ENCODE assay signal across 1 cellular context in the genomic region with DNA sequence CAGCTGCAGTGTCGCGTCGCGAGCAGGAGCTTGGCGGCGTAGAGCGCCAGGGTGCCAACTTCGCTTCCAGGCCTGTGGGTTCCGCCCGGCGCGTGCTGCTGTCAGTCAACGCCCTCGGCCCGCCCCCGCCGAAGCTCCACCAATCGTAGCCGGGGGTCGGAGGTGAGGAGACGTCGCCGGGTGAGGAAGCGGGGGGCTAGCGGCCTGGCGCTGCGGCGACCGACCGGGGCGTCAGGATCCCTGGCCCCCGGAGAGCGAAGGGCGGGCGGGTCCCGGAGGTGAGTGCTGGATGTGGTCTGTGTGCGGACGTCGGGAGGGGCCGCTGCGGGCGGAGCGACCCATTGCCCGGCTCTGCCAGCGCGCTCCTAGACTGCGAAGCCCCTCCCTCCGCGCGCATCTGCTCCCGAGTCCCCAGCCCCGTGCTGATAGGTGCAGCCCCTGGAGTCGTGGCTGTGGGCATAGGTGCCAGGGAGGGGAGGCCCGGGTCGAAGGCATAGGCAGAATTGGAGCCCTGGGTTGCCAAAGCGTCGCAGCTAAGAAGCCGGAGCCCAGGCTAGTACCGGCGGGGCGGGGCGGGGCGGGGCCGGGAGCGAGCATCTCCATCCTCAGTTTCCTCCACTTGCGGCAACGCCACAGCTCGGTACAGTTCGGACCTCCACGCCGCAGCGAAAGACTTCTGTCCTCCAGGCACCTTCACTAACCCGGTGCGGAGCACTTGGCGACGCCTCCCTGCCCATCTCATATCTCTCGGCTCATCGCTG.
TF ChIP-seq lines count a peak whose summit lies in the region.

A gene (plus strand): TSS at position 165 of the 761 bp plus-strand sequence. CDS start 6,386 bp downstream, outside the sequence.

TF ChIP-seq in HepG2, 621 proteins besides CTCF, POLR2A, EP300 and RAD21 (continued from another document and continues in another):
- TF ChIP-seq, protein P1, sequence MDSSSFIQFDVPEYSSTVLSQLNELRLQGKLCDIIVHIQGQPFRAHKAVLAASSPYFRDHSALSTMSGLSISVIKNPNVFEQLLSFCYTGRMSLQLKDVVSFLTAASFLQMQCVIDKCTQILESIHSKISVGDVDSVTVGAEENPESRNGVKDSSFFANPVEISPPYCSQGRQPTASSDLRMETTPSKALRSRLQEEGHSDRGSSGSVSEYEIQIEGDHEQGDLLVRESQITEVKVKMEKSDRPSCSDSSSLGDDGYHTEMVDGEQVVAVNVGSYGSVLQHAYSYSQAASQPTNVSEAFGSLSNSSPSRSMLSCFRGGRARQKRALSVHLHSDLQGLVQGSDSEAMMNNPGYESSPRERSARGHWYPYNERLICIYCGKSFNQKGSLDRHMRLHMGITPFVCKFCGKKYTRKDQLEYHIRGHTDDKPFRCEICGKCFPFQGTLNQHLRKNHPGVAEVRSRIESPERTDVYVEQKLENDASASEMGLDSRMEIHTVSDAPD (CRISPR knock-in tag; IDR thresholded peaks at IDR 0.05) = 0 out of 2 replicates have a peak, but pooled peaks have one; percentile 49
- TF ChIP-seq, protein P2, sequence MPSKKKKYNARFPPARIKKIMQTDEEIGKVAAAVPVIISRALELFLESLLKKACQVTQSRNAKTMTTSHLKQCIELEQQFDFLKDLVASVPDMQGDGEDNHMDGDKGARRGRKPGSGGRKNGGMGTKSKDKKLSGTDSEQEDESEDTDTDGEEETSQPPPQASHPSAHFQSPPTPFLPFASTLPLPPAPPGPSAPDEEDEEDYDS (CRISPR knock-in tag; IDR thresholded peaks at IDR 0.05) = peak; percentile 29; the same call in 1 of the 2 replicates
- TF ChIP-seq ZNF143 (CRISPR knock-in tag; IDR thresholded peaks at IDR 0.05) (peak; percentile 47; the same call in 1 of the 2 replicates), THAP11 (CRISPR knock-in tag; IDR thresholded peaks at IDR 0.05) (peak; percentile 63; the same call in 1 of the 2 replicates), CBX5 (CRISPR knock-in tag; IDR thresholded peaks at IDR 0.05; ENCODE audit: borderline replicate concordance) (0 out of 2 replicates have a peak, but pooled peaks have one; percentile 14), FOXA3 (CRISPR knock-in tag; IDR thresholded peaks at IDR 0.05) (peak; percentile 40), MXD4 (CRISPR knock-in tag; IDR thresholded peaks at IDR 0.05) (peak; percentile 50; the same call in 1 of the 2 replicates), CENPT (CRISPR knock-in tag; IDR thresholded peaks at IDR 0.05; ENCODE audit: low read depth) (peak; percentile 80; the same call in 1 of the 2 replicates), IKZF4 (CRISPR knock-in tag; IDR thresholded peaks at IDR 0.05; ENCODE audit: borderline replicate concordance, low read depth, not compliant biosample characterization) (peak; percentile 73), BRCA1 (CRISPR knock-in tag; IDR thresholded peaks at IDR 0.05) (peak; percentile 62), KLF11 (CRISPR knock-in tag; IDR thresholded peaks at IDR 0.05) (peak; percentile 50; the same call in 1 of the 2 replicates)
- TF ChIP-seq, protein P3, sequence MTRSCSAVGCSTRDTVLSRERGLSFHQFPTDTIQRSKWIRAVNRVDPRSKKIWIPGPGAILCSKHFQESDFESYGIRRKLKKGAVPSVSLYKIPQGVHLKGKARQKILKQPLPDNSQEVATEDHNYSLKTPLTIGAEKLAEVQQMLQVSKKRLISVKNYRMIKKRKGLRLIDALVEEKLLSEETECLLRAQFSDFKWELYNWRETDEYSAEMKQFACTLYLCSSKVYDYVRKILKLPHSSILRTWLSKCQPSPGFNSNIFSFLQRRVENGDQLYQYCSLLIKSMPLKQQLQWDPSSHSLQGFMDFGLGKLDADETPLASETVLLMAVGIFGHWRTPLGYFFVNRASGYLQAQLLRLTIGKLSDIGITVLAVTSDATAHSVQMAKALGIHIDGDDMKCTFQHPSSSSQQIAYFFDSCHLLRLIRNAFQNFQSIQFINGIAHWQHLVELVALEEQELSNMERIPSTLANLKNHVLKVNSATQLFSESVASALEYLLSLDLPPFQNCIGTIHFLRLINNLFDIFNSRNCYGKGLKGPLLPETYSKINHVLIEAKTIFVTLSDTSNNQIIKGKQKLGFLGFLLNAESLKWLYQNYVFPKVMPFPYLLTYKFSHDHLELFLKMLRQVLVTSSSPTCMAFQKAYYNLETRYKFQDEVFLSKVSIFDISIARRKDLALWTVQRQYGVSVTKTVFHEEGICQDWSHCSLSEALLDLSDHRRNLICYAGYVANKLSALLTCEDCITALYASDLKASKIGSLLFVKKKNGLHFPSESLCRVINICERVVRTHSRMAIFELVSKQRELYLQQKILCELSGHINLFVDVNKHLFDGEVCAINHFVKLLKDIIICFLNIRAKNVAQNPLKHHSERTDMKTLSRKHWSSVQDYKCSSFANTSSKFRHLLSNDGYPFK (CRISPR knock-in tag; IDR thresholded peaks at IDR 0.05; ENCODE audit: borderline replicate concordance) = peak; percentile 64; the same call in 1 of the 2 replicates
- TF ChIP-seq, protein P4, sequence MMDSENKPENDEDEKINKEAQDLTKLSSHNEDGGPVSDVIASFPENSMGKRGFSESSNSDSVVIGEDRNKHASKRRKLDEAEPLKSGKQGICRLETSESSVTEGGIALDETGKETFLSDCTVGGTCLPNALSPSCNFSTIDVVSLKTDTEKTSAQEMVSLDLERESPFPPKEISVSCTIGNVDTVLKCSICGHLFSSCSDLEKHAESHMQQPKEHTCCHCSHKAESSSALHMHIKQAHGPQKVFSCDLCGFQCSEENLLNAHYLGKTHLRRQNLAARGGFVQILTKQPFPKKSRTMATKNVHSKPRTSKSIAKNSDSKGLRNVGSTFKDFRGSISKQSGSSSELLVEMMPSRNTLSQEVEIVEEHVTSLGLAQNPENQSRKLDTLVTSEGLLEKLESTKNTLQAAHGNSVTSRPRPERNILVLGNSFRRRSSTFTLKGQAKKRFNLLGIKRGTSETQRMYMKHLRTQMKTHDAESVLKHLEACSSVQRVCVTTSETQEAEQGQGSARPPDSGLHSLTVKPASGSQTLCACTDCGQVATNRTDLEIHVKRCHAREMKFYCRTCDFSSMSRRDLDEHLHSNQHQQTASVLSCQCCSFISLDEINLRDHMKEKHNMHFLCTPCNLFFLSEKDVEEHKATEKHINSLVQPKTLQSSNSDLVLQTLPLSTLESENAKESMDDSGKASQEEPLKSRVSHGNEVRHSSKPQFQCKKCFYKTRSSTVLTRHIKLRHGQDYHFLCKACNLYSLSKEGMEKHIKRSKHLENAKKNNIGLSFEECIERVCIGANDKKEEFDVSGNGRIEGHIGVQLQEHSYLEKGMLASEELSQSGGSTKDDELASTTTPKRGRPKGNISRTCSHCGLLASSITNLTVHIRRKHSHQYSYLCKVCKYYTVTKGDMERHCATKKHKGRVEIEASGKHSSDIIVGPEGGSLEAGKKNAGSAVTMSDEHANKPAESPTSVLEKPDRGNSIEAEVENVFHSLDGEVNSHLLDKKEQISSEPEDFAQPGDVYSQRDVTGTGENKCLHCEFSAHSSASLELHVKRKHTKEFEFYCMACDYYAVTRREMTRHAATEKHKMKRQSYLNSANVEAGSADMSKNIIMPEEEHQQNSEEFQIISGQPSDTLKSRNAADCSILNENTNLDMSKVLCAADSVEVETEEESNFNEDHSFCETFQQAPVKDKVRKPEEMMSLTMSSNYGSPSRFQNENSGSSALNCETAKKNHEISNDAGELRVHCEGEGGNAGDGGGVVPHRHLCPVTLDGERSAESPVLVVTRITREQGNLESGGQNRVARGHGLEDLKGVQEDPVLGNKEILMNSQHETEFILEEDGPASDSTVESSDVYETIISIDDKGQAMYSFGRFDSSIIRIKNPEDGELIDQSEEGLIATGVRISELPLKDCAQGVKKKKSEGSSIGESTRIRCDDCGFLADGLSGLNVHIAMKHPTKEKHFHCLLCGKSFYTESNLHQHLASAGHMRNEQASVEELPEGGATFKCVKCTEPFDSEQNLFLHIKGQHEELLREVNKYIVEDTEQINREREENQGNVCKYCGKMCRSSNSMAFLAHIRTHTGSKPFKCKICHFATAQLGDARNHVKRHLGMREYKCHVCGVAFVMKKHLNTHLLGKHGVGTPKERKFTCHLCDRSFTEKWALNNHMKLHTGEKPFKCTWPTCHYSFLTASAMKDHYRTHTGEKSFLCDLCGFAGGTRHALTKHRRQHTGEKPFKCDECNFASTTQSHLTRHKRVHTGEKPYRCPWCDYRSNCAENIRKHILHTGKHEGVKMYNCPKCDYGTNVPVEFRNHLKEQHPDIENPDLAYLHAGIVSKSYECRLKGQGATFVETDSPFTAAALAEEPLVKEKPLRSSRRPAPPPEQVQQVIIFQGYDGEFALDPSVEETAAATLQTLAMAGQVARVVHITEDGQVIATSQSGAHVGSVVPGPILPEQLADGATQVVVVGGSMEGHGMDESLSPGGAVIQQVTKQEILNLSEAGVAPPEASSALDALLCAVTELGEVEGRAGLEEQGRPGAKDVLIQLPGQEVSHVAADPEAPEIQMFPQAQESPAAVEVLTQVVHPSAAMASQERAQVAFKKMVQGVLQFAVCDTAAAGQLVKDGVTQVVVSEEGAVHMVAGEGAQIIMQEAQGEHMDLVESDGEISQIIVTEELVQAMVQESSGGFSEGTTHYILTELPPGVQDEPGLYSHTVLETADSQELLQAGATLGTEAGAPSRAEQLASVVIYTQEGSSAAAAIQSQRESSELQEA (CRISPR knock-in tag; IDR thresholded peaks at IDR 0.05; ENCODE audit: not compliant biosample characterization) = no peak
- TF ChIP-seq, protein P5, sequence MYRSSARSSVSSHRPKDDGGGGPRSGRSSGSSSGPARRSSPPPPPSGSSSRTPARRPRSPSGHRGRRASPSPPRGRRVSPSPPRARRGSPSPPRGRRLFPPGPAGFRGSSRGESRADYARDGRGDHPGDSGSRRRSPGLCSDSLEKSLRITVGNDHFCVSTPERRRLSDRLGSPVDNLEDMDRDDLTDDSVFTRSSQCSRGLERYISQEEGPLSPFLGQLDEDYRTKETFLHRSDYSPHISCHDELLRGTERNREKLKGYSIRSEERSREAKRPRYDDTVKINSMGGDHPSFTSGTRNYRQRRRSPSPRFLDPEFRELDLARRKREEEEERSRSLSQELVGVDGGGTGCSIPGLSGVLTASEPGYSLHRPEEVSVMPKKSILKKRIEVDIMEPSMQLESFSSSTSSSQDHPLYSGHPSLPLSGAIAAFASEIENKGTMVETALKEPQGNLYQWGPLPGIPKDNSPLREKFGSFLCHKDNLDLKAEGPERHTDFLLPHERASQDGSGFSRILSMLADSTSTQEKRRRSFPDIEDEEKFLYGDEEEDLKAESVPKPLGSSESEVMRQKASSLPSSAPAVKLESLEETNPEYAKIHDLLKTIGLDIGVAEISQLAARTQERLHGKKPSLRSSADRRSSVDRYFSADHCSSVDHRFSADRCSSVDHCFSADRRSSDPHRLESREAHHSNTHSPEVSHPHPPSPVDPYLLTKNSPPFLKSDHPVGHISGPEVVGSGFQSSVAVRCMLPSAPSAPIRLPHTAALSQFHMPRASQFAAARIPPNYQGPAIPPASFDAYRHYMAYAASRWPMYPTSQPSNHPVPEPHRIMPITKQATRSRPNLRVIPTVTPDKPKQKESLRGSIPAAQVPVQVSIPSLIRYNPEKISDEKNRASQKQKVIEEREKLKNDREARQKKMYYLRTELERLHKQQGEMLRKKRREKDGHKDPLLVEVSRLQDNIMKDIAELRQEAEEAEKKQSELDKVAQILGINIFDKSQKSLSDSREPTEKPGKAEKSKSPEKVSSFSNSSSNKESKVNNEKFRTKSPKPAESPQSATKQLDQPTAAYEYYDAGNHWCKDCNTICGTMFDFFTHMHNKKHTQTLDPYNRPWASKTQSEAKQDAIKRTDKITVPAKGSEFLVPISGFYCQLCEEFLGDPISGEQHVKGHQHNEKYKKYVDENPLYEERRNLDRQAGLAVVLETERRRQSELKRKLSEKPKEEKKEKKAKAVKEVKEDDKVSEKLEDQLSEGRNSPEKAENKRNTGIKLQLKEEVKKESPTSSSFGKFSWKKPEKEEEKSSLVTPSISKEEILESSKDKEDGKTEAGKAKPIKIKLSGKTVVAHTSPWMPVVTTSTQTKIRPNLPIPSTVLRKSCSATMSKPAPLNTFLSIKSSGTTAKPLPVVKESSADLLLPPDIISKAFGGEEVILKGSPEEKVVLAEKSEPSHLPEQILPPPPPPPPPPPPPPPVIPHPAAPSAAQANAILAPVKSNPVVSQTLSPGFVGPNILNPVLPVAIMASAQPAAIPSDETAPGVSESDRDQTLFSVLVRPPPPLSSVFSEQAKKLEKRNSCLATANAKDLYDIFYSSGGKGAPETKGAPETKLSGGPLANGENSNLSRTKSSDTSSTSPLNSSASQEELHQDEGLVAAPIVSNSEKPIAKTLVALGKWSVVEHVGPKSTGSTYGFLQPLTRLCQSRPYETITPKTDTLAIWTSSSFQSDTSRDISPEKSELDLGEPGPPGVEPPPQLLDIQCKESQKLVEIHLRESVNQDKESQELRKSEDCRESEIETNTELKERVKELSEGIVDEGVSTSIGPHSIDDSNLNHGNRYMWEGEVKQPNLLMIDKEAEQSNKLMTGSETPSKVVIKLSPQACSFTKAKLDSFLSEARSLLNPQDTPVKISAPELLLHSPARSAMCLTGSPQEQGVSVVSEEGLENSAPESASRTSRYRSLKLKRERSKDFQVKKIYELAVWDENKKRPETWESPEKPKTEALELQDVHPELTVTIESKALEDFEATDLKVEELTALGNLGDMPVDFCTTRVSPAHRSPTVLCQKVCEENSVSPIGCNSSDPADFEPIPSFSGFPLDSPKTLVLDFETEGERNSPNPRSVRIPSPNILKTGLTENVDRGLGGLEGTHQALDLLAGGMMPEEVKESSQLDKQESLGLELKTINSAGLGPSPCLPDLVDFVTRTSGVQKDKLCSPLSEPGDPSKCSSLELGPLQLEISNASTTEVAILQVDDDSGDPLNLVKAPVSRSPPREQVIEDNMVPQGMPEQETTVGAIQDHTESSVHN (CRISPR knock-in tag; IDR thresholded peaks at IDR 0.05) = no peak
- TF ChIP-seq, protein P6, sequence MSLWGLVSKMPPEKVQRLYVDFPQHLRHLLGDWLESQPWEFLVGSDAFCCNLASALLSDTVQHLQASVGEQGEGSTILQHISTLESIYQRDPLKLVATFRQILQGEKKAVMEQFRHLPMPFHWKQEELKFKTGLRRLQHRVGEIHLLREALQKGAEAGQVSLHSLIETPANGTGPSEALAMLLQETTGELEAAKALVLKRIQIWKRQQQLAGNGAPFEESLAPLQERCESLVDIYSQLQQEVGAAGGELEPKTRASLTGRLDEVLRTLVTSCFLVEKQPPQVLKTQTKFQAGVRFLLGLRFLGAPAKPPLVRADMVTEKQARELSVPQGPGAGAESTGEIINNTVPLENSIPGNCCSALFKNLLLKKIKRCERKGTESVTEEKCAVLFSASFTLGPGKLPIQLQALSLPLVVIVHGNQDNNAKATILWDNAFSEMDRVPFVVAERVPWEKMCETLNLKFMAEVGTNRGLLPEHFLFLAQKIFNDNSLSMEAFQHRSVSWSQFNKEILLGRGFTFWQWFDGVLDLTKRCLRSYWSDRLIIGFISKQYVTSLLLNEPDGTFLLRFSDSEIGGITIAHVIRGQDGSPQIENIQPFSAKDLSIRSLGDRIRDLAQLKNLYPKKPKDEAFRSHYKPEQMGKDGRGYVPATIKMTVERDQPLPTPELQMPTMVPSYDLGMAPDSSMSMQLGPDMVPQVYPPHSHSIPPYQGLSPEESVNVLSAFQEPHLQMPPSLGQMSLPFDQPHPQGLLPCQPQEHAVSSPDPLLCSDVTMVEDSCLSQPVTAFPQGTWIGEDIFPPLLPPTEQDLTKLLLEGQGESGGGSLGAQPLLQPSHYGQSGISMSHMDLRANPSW (CRISPR knock-in tag; IDR thresholded peaks at IDR 0.05; ENCODE audit: borderline replicate concordance) = no peak
- TF ChIP-seq, protein P7, sequence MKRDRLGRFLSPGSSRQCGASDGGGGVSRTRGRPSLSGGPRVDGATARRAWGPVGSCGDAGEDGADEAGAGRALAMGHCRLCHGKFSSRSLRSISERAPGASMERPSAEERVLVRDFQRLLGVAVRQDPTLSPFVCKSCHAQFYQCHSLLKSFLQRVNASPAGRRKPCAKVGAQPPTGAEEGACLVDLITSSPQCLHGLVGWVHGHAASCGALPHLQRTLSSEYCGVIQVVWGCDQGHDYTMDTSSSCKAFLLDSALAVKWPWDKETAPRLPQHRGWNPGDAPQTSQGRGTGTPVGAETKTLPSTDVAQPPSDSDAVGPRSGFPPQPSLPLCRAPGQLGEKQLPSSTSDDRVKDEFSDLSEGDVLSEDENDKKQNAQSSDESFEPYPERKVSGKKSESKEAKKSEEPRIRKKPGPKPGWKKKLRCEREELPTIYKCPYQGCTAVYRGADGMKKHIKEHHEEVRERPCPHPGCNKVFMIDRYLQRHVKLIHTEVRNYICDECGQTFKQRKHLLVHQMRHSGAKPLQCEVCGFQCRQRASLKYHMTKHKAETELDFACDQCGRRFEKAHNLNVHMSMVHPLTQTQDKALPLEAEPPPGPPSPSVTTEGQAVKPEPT (CRISPR knock-in tag; IDR thresholded peaks at IDR 0.05; ENCODE audit: low read depth) = 0 out of 2 replicates have a peak, but pooled peaks have one; percentile 57
